26 cellular contexts compared by ENCODE assay signal in the genomic region with DNA sequence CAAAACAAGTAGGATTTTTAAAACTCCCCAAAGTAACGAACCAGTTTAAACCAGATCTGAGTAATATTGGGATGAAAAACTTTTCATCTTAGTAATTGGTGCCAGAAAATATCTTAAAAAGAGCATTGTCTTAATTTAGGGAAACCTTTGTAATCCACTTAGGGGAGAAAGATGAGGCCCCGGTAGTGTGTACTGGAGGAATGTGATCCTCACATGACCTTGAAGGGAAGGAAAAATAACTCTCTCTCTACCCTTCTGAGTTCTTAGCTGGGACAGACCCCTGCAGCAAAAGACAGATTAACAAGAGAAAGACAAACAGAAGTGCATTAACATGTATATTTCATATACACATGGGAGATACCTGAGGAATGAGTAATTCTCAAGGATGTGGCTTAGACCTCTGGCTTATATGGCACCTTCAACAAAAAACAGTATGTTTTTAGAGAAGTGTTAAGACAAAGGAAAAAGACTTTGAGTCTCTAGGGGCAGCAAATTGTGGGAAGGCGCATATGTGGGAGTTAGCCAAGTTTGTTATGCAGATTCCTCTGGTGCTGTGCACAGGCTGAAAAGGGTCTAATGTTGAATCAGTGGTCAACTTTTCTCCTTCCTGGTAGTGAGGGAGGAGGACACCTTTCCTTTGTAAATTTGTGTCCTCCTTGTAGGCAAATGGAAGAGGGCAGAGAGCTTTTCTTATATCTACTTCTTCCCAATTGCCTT.
A peak's percentile ranks its signal among the peaks of the same experiment; 100 is the strongest.
DNase-seq lines count a peak whose midpoint lies in the region; ATAC-seq and TF ChIP-seq lines count a peak whose summit lies in the region.
"Had no signal": no experiment of that assay in that cellular context is flagged by ENCODE, and none has a peak within 500 bp of the region (broad histone marks: within the 10 kb centered on the region; RNA-seq: fewer than 3 reads in every experiment).

No MANE protein-coding gene starts in this region.

- H3K4me1 ChIP-seq in HAP-1 (peaks cover 26% of the 10 kb centered on the region), neural progenitor cell (peaks cover 5% of the 10 kb centered on the region), stomach (no peaks in the 10 kb centered on the region)
- H3K4me1 ChIP-seq: left ventricle myocardium inferior, pancreas, right lobe of liver had no signal

- peak overlapping the region; percentile 20; the same call in 1 of the 2 replicates for H3K4me3 Mint-ChIP-seq in WTC11
- H3K4me3 Mint-ChIP-seq in neural progenitor cell, result no peak overlapping the region
- H3K4me3 Mint-ChIP-seq: activated naive CD4-positive, alpha-beta T cell treated with anti-CD3 and anti-CD28 coated beads, Interleukin-2, amount 10 ng/mL, durations not matched to agents 7 days and 5 days; activated T-helper 1 cell treated with anti-CD3 and anti-CD28 coated beads, Interleukin-12 subunit alpha, Interleukin-12 subunit beta, Interleukin-2, Interleukin-4 antibody, amounts not matched to agents 30 ng/mL and 10 ng/mL and 1 ng/mL, durations not matched to agents 14 hours and 24 hours and 36 hours; central memory CD8-positive, alpha-beta T cell; immature natural killer cell; naive thymus-derived CD8-positive, alpha-beta T cell had no signal

- H3K36me3 Mint-ChIP-seq in WTC11 (0 out of 2 replicates have a peak, but pooled peaks cover 3% of the 10 kb centered on the region), neural progenitor cell (no peaks in the 10 kb centered on the region)
- H3K36me3 Mint-ChIP-seq: activated naive CD4-positive, alpha-beta T cell treated with anti-CD3 and anti-CD28 coated beads, Interleukin-2, amount 10 ng/mL, durations not matched to agents 7 days and 5 days; naive thymus-derived CD8-positive, alpha-beta T cell had no signal

- in situ Hi-C loops in HAP-1 (cut with MboI; ENCODE audit: low sequenced_read_pairs), result no loop called here

- TF ChIP-seq EP300 in stomach (IDR thresholded peaks at IDR 0.05), result no peak

- H3K27ac Mint-ChIP-seq in WTC11 (peak overlapping the region; percentile 85), neural progenitor cell (no peak overlapping the region)
- H3K27ac Mint-ChIP-seq: activated naive CD4-positive, alpha-beta T cell treated with anti-CD3 and anti-CD28 coated beads, Interleukin-2, amount 10 ng/mL, durations not matched to agents 7 days and 5 days; activated T-helper 1 cell treated with anti-CD3 and anti-CD28 coated beads, Interleukin-12 subunit alpha, Interleukin-12 subunit beta, Interleukin-2, Interleukin-4 antibody, amounts not matched to agents 30 ng/mL and 10 ng/mL and 1 ng/mL, durations not matched to agents 14 hours and 24 hours and 36 hours; immature natural killer cell; naive thymus-derived CD8-positive, alpha-beta T cell had no signal

- H3K4me3 ChIP-seq in HAP-1 (no peak overlapping the region), neural progenitor cell (no peak overlapping the region), stomach (no peak overlapping the region)
- H3K4me3 ChIP-seq: left ventricle myocardium inferior, pancreas, right lobe of liver had no signal

- peak overlapping the region; percentile 3 for H2AFZ ChIP-seq in neural progenitor cell (replicated peaks)

- POLR2A ChIA-PET in WTC11 (lab: Charles Lee) (no interaction called here), HEK293T (lab: Yijun Ruan, JAX) (no interaction called here)

- H3K27me3 ChIP-seq in HAP-1 (ENCODE audit: low read depth) (no peaks in the 10 kb centered on the region), neural progenitor cell (no peaks in the 10 kb centered on the region), stomach (no peaks in the 10 kb centered on the region)
- H3K27me3 ChIP-seq: pancreas, right lobe of liver had no signal

- no peak overlapping the region for H3K9ac ChIP-seq in neural progenitor cell

- H3K9me3 ChIP-seq in HAP-1 (no peaks in the 10 kb centered on the region), neural progenitor cell (ENCODE audit: low read depth) (no peaks in the 10 kb centered on the region), stomach (no peaks in the 10 kb centered on the region)
- H3K9me3 ChIP-seq: left ventricle myocardium inferior, pancreas, right lobe of liver had no signal

- 50 to 68% (median 60%) methylated on average over 3 of the region's 3 CpGs for WGBS in stomach, 5 donors

- H3K9me3 Mint-ChIP-seq in WTC11, result peaks cover 9% of the 10 kb centered on the region
- H3K9me3 Mint-ChIP-seq in neural progenitor cell, result no peaks in the 10 kb centered on the region
- H3K9me3 Mint-ChIP-seq: activated naive CD4-positive, alpha-beta T cell treated with anti-CD3 and anti-CD28 coated beads, Interleukin-2, amount 10 ng/mL, durations not matched to agents 7 days and 5 days; activated T-helper 1 cell treated with anti-CD3 and anti-CD28 coated beads, Interleukin-12 subunit alpha, Interleukin-12 subunit beta, Interleukin-2, Interleukin-4 antibody, amounts not matched to agents 30 ng/mL and 10 ng/mL and 1 ng/mL, durations not matched to agents 14 hours and 24 hours and 36 hours; central memory CD8-positive, alpha-beta T cell; immature natural killer cell; naive thymus-derived CD8-positive, alpha-beta T cell had no signal

- H3K4me2 ChIP-seq in neural progenitor cell, result no peak overlapping the region

- no peaks in the 10 kb centered on the region for H3F3A ChIP-seq in neural progenitor cell (ENCODE audit: low read depth)

- H3K4me1 Mint-ChIP-seq in WTC11 (peaks cover 45% of the 10 kb centered on the region), neural progenitor cell (peaks cover 19% of the 10 kb centered on the region)
- H3K4me1 Mint-ChIP-seq: activated naive CD4-positive, alpha-beta T cell treated with anti-CD3 and anti-CD28 coated beads, Interleukin-2, amount 10 ng/mL, durations not matched to agents 7 days and 5 days; central memory CD8-positive, alpha-beta T cell; immature natural killer cell; naive thymus-derived CD8-positive, alpha-beta T cell had no signal

- ATAC-seq in WTC11, result peak; percentile 45
- ATAC-seq: HepG2; naive thymus-derived CD8-positive, alpha-beta T cell; pancreas; right lobe of liver had no signal

- CTCF ChIA-PET in WTC11 (lab: Charles Lee), result no interaction called here
- CTCF ChIA-PET in HEK293T (lab: Yijun Ruan, JAX), result no interaction called here

- no peak for TF ChIP-seq POLR2A in stomach (IDR thresholded peaks at IDR 0.05)

- DNase-seq in HAP-1 (ENCODE audit: low spot score in 2 of 2) (peak; percentile 81 to 99), WTC11 (ENCODE audit: low spot score) (no peak), glomerular visceral epithelial cell (ENCODE audit: extremely low spot score) (peak; percentile 9), neural progenitor cell (ENCODE audit: low spot score) (no peak), DMS153 (lab: John Stamatoyannopoulos, UW) (no peak), stomach (no peak), NCI-H526 (lab: John Stamatoyannopoulos, UW) (no peak), HEK293T (ENCODE audit: extremely low spot score) (no peak)
- DNase-seq: activated naive CD4-positive, alpha-beta T cell treated with anti-CD3 and anti-CD28 coated beads, Interleukin-2, amount 10 ng/mL, durations not matched to agents 7 days and 5 days; EL; head of caudate nucleus; immature natural killer cell; left ventricle myocardium inferior; naive thymus-derived CD8-positive, alpha-beta T cell; NCI-H187; NCI-H2171 treated with DMSO at 0.1 percent for 48 hours; NCI-H69; pancreas; right lobe of liver; stimulated activated CD4-positive, alpha-beta T cell treated with anti-CD3 and anti-CD28 coated beads, Interleukin-4, amount 100 ng/mL, for 4 hours; stimulated activated naive CD4-positive, alpha-beta T cell; T-helper 9 cell had no signal

- H3K79me2 ChIP-seq in neural progenitor cell (ENCODE audit: low read depth), result no peaks in the 10 kb centered on the region

- H4K20me1 ChIP-seq in neural progenitor cell (ENCODE audit: low read depth), result no peaks in the 10 kb centered on the region

- intact Hi-C loops in stomach (cut with DNase I; ENCODE audit: low total_unique reads), result no loop called here

- H3K27me3 Mint-ChIP-seq in WTC11 (ENCODE audit: low read depth) (no peaks in the 10 kb centered on the region; the same call in 1 of the 2 replicates), neural progenitor cell (ENCODE audit: insufficient read depth, low read depth) (peaks cover 3% of the 10 kb centered on the region)

- no peaks in the 10 kb centered on the region for H3K36me3 ChIP-seq in HAP-1 (replicated peaks)
- no peaks in the 10 kb centered on the region for H3K36me3 ChIP-seq in neural progenitor cell
- no peaks in the 10 kb centered on the region for H3K36me3 ChIP-seq in stomach
- H3K36me3 ChIP-seq: left ventricle myocardium inferior, pancreas, right lobe of liver had no signal

- no peak overlapping the region for H3K27ac ChIP-seq in neural progenitor cell
- H3K27ac ChIP-seq in stomach, result no peak overlapping the region
- H3K27ac ChIP-seq: left ventricle myocardium inferior, pancreas, right lobe of liver, RWPE1 had no signal

- no peak for TF ChIP-seq CTCF in WTC11 (IDR thresholded peaks at IDR 0.05)
- TF ChIP-seq CTCF in neural progenitor cell (IDR thresholded peaks at IDR 0.05), result no peak
- no peak for TF ChIP-seq CTCF in stomach (IDR thresholded peaks at IDR 0.05)

TF ChIP-seq in HEK293T, 16 proteins besides CTCF, POLR2A, EP300 and RAD21:
- TF ChIP-seq ARNT (IDR thresholded peaks at IDR 0.05) (no peak), BHLHE40 (IDR thresholded peaks at IDR 0.05; ENCODE audit: borderline replicate concordance) (no peak), ZNF384 (IDR thresholded peaks at IDR 0.05) (no peak), HDGF (IDR thresholded peaks at IDR 0.05; ENCODE audit: borderline replicate concordance) (no peak), LEF1 (IDR thresholded peaks at IDR 0.05; ENCODE audit: borderline replicate concordance) (no peak), ELF4 (IDR thresholded peaks at IDR 0.05) (no peak), SP1 (IDR thresholded peaks at IDR 0.05) (no peak), PKNOX1 (IDR thresholded peaks at IDR 0.05) (no peak), CTBP1 (IDR thresholded peaks at IDR 0.05; ENCODE audit: borderline replicate concordance) (no peak), TARDBP (IDR thresholded peaks at IDR 0.05) (no peak), FOXM1 (IDR thresholded peaks at IDR 0.05; ENCODE audit: borderline replicate concordance) (no peak), L3MBTL2 (conservative IDR thresholded peaks at IDR 0.05) (no peak), NFRKB (IDR thresholded peaks at IDR 0.05) (no peak), SUZ12 (IDR thresholded peaks at IDR 0.05) (no peak), FOXA1 (IDR thresholded peaks at IDR 0.05) (no peak), FOXK2 (IDR thresholded peaks at IDR 0.05) (no peak)

Comparison
In these comparisons a context has a peak if more than half of its experiments do, and no peak if none do; other contexts are left out.
1. DNase-seq: peak in HAP-1 (2 of 2) and glomerular visceral epithelial cell (single experiment); none in WTC11 (single experiment), neural progenitor cell (single experiment), DMS153 (single experiment), stomach (single experiment), NCI-H526 (0 of 2) and HEK293T (single experiment).